Comparison of ENCODE assay signal across 24 cellular contexts in genomic region chr4:155881555-155881954, GRCh38. TPM values are rescaled to one million over a fixed set of nuclear protein-coding genes. Genes with fewer than 3 reads are reported as not detected.
A peak's percentile ranks its signal among the peaks of the same experiment; 100 is the strongest.
DNase-seq lines count a peak whose midpoint lies in the region; ATAC-seq and TF ChIP-seq lines count a peak whose summit lies in the region.
"Had no signal": no experiment of that assay in that cellular context is flagged by ENCODE, and none has a peak within 500 bp of the region (broad histone marks: within the 10 kb centered on the region; RNA-seq: fewer than 3 reads in every experiment).

No MANE protein-coding gene starts in this region.

- H3K4me1 ChIP-seq in KMS-11 (ENCODE audit: low read depth, poor library complexity, severe bottlenecking) (peaks cover 12% of the 10 kb centered on the region), vagina (no peaks in the 10 kb centered on the region)
- H3K4me1 ChIP-seq: BLaER1, foreskin keratinocyte, psoas muscle, SJCRH30, stomach had no signal

- H3K9me3 ChIP-seq in vagina = no peaks in the 10 kb centered on the region
- H3K9me3 ChIP-seq: BLaER1, psoas muscle, SJCRH30, stomach had no signal

- no peak overlapping the region for H3K4me3 ChIP-seq in KMS-11 (IDR thresholded peaks at IDR 0.05; ENCODE audit: insufficient read depth, low read depth, low read length)
- H3K4me3 ChIP-seq in vagina = no peak overlapping the region
- H3K4me3 ChIP-seq: BLaER1, cardiac muscle cell, dorsolateral prefrontal cortex, psoas muscle, SJCRH30, stomach had no signal

- no peak for TF ChIP-seq POLR2A in vagina (IDR thresholded peaks at IDR 0.05)

- DNase-seq in vagina (ENCODE audit: extremely low spot score in 2 of 2) = no peak
- DNase-seq in D341Med (ENCODE audit: low spot score) = no peak
- no peak for DNase-seq in inferior parietal cortex (ENCODE audit: extremely low spot score)
- DNase-seq in DMS 273 (lab: John Stamatoyannopoulos, UW; ENCODE audit: unreplicated experiment) = no peak
- DNase-seq: activated naive CD4-positive, alpha-beta T cell; amniotic stem cell; dorsolateral prefrontal cortex; foreskin keratinocyte; NCI-H1694; NCI-H2227 treated with DMSO at 0.1 percent for 48 hours; nephron progenitor cell; psoas muscle; SJCRH30; stimulated activated CD4-positive, alpha-beta T cell treated with anti-CD3 and anti-CD28 coated beads, Interleukin-4, amount 100 ng/mL, for 24 hours; stomach had no signal

- no peaks in the 10 kb centered on the region for H4K20me1 ChIP-seq in KMS-11 (ENCODE audit: insufficient read depth)
- H4K20me1 ChIP-seq: BLaER1 had no signal

- H3K79me2 ChIP-seq in KMS-11 (ENCODE audit: insufficient read depth, low read depth) = no peaks in the 10 kb centered on the region

- H3K4me2 ChIP-seq in KMS-11 = peak overlapping the region; percentile 34; the same call in 1 of the 2 replicates
- H3K4me2 ChIP-seq: BLaER1 had no signal

- H3K27ac ChIP-seq in KMS-11 (peak overlapping the region; percentile 39; the same call in 1 of the 2 replicates), vagina (no peak overlapping the region)
- H3K27ac ChIP-seq: BLaER1, cardiac muscle cell, dorsolateral prefrontal cortex, foreskin keratinocyte, HL-60, psoas muscle, SJCRH30, stomach had no signal

- H3K9ac ChIP-seq in KMS-11 = no peak overlapping the region
- H3K9ac ChIP-seq: BLaER1 had no signal

- H3K27me3 ChIP-seq in KMS-11 (ENCODE audit: insufficient read depth, low read depth) (no peaks in the 10 kb centered on the region), vagina (no peaks in the 10 kb centered on the region)
- H3K27me3 ChIP-seq: BLaER1, cardiac muscle cell, dorsolateral prefrontal cortex, foreskin keratinocyte, SJCRH30, stomach had no signal

- H3K36me3 ChIP-seq in KMS-11 (ENCODE audit: insufficient read depth) (no peaks in the 10 kb centered on the region), vagina (no peaks in the 10 kb centered on the region)
- H3K36me3 ChIP-seq: BLaER1, cardiac muscle cell, SJCRH30, stomach had no signal

- intact Hi-C loops in vagina (cut with DNase I) = no loop called here

- TF ChIP-seq CTCF in KMS-11 (conservative IDR thresholded peaks at IDR 0.05; ENCODE audit: low read depth, low read length) (no peak), vagina (IDR thresholded peaks at IDR 0.05) (no peak)

- no peak overlapping the region for H2AFZ ChIP-seq in KMS-11 (ENCODE audit: low read depth)

- ATAC-seq in GM18498 (IDR thresholded peaks at IDR 0.05; ENCODE audit: unreplicated experiment) (peak; percentile 68), GM19438 (IDR thresholded peaks at IDR 0.05; ENCODE audit: low read depth, unreplicated experiment) (peak; percentile 63), HG02642 (IDR thresholded peaks at IDR 0.05; ENCODE audit: poor library complexity, unreplicated experiment) (peak; percentile 63)
- ATAC-seq: foreskin keratinocyte, psoas muscle had no signal

RNA-seq across cellular contexts. Expression of gene ASIC5, which starts 15.5 kb away (rescaled TPM):
- total RNA-seq in vagina = not detected
- total RNA-seq: cardiac muscle cell, dorsolateral prefrontal cortex, epithelial cell of proximal tubule, foreskin keratinocyte, kidney epithelial cell, psoas muscle, SJCRH30, stomach had no signal

RNA-seq across cellular contexts. Expression of gene TDO2, which starts 21.9 kb away (rescaled TPM):
- not detected for total RNA-seq in vagina
- total RNA-seq: epithelial cell of proximal tubule, foreskin keratinocyte, kidney epithelial cell had no signal
